ENCODE assay signal across 9 cellular contexts in the genomic region with DNA sequence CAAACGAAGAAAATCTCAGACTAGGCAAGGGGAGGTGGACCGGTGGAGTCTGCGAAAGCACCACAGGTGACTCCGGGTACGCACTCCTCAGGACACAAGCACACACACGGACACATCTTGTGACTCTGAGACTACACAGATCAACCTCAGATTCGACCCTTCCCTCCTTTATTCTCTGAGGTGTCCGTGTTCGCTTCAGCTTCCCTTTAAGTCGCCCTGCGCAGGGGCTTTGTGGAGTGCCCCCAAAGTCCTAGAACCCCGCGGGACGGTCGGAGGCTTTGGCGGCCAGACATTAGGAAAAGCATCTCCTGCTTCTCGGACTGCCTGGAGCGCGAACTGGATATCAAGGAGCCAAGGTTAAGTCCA. TPM values are rescaled to one million over a fixed set of nuclear protein-coding genes. Genes with fewer than 3 reads are reported as not detected.
DNase-seq lines count a peak whose midpoint lies in the region; ATAC-seq, FAIRE-seq and TF ChIP-seq lines count a peak whose summit lies in the region.
"Had no signal": no experiment of that assay in that cellular context is flagged by ENCODE, and none has a peak within 500 bp of the region (broad histone marks: within the 10 kb centered on the region; RNA-seq: fewer than 3 reads in every experiment).

No MANE protein-coding gene starts in this region.

- H3K9me3 ChIP-seq in BE2C (no peaks in the 10 kb centered on the region), endodermal cell (ENCODE audit: control insufficient read depth, low read length) (no peaks in the 10 kb centered on the region), osteoblast (ENCODE audit: low read depth, low read length) (no peaks in the 10 kb centered on the region)
- no peaks in the 10 kb centered on the region for H3K9me3 ChIP-seq in CD8-positive, alpha-beta T cell (ENCODE audit: low read length)

- peaks cover 89% of the 10 kb centered on the region for H3K27me3 Mint-ChIP-seq in endodermal cell (ENCODE audit: insufficient read depth)
- H3K27me3 Mint-ChIP-seq in CD8-positive, alpha-beta T cell (ENCODE audit: low read depth), result peaks cover 55% of the 10 kb centered on the region

- peaks cover 22% of the 10 kb centered on the region for H3K4me1 Mint-ChIP-seq in endodermal cell
- H3K4me1 Mint-ChIP-seq in CD8-positive, alpha-beta T cell (ENCODE audit: low read depth), result peaks cover 5% of the 10 kb centered on the region

- CTCF ChIA-PET in CD8-positive, alpha-beta T cell (lab: Charles Lee), result no interaction called here

- H3K9ac ChIP-seq in KMS-11 (no peak overlapping the region), endodermal cell (ENCODE audit: extremely low read depth, low read length, poor library complexity, severe bottlenecking) (no peak overlapping the region)

- intact Hi-C loops in CD8-positive, alpha-beta T cell (cut with DNase I, micrococcal nuclease), result no loop called here

- no peak for TF ChIP-seq CTCF in BE2C (IDR thresholded peaks at IDR 0.05; ENCODE audit: low read depth, low read length)
- TF ChIP-seq CTCF in KMS-11 (conservative IDR thresholded peaks at IDR 0.05; ENCODE audit: low read depth, low read length), result no peak
- no peak for TF ChIP-seq CTCF in endodermal cell (conservative IDR thresholded peaks at IDR 0.05)
- no peak for TF ChIP-seq CTCF in osteoblast (IDR thresholded peaks at IDR 0.05; ENCODE audit: extremely low read depth, low read depth, low read length)
- no peak for TF ChIP-seq CTCF in CD8-positive, alpha-beta T cell (IDR thresholded peaks at IDR 0.05)

- H3K4me2 ChIP-seq in KMS-11 (peak overlapping the region; percentile 97; the same call in 1 of the 2 replicates), osteoblast (ENCODE audit: insufficient read depth, low read length) (peak overlapping the region; percentile 74)

- peaks cover 21% of the 10 kb centered on the region for H3K27me3 ChIP-seq in BE2C
- no peaks in the 10 kb centered on the region; the same call in 1 of the 2 replicates for H3K27me3 ChIP-seq in KMS-11 (ENCODE audit: insufficient read depth, low read depth)
- H3K27me3 ChIP-seq in endodermal cell (ENCODE audit: control insufficient read depth, insufficient read depth, low read length, poor library complexity, severe bottlenecking), result peaks cover 83% of the 10 kb centered on the region
- H3K27me3 ChIP-seq in osteoblast (ENCODE audit: insufficient read depth, low read length), result peaks cover 43% of the 10 kb centered on the region
- H3K27me3 ChIP-seq in CD8-positive, alpha-beta T cell (ENCODE audit: insufficient read depth, low read length), result peaks cover 11% of the 10 kb centered on the region

- 4 to 6% methylated on average over 16 to 19 of the region's 19 CpGs for WGBS in endodermal cell (ENCODE audit: insufficient coverage in 1 of 2, insufficient read length in 1 of 2), 2 experiments

- H4K20me1 ChIP-seq in KMS-11 (ENCODE audit: insufficient read depth) (no peaks in the 10 kb centered on the region), osteoblast (ENCODE audit: insufficient read depth, low read length) (no peaks in the 10 kb centered on the region)

- H2AFZ ChIP-seq in KMS-11 (ENCODE audit: low read depth), result peak overlapping the region; percentile 100
- H2AFZ ChIP-seq in osteoblast (ENCODE audit: low read length), result no peak overlapping the region

- peak overlapping the region; percentile 44 for H3K4me3 Mint-ChIP-seq in endodermal cell
- no peak overlapping the region for H3K4me3 Mint-ChIP-seq in CD8-positive, alpha-beta T cell

- DNase-seq in BE2C (no peak), endodermal cell (peak; percentile 64), osteoblast (ENCODE audit: insufficient read length, low spot score, missing footprints) (no peak), RCC 7860 (ENCODE audit: low spot score) (no peak), NCI-H2196 treated with DMSO at 0.1 percent for 48 hours (lab: John Stamatoyannopoulos, UW; ENCODE audit: unreplicated experiment) (no peak)
- no peak for DNase-seq in CD8-positive, alpha-beta T cell

- H3K36me3 Mint-ChIP-seq in endodermal cell (ENCODE audit: low read depth), result no peaks in the 10 kb centered on the region
- no peaks in the 10 kb centered on the region for H3K36me3 Mint-ChIP-seq in CD8-positive, alpha-beta T cell

- no peaks in the 10 kb centered on the region for H3K79me2 ChIP-seq in KMS-11 (ENCODE audit: insufficient read depth, low read depth)
- H3K79me2 ChIP-seq in osteoblast (ENCODE audit: insufficient read depth, low read length), result no peaks in the 10 kb centered on the region

- H3K36me3 ChIP-seq in BE2C (no peaks in the 10 kb centered on the region), KMS-11 (ENCODE audit: insufficient read depth) (no peaks in the 10 kb centered on the region), endodermal cell (ENCODE audit: control insufficient read depth, insufficient read depth, low read length) (no peaks in the 10 kb centered on the region), osteoblast (ENCODE audit: insufficient read depth, low read length) (no peaks in the 10 kb centered on the region)
- H3K36me3 ChIP-seq in CD8-positive, alpha-beta T cell (ENCODE audit: insufficient read depth, low read length), result no peaks in the 10 kb centered on the region

- no peak for FAIRE-seq in RCC 7860 (lab: Jason Lieb, UNC)
- FAIRE-seq: islet of Langerhans had no signal

- POLR2A ChIA-PET in CD8-positive, alpha-beta T cell (lab: Charles Lee), result no interaction called here

- H3K4me3 ChIP-seq in BE2C (ENCODE audit: low read depth, low read length) (peak overlapping the region; percentile 61), KMS-11 (IDR thresholded peaks at IDR 0.05; ENCODE audit: insufficient read depth, low read depth, low read length) (no peak overlapping the region), endodermal cell (ENCODE audit: low read length) (peak overlapping the region; percentile 80), osteoblast (ENCODE audit: insufficient read depth, low read length) (no peak overlapping the region)
- no peak overlapping the region for H3K4me3 ChIP-seq in CD8-positive, alpha-beta T cell (ENCODE audit: low read depth, low read length)

- ATAC-seq in CD8-positive, alpha-beta T cell, result no peak
- no peak for ATAC-seq in GM19324 (IDR thresholded peaks at IDR 0.05; ENCODE audit: low FRiP score, unreplicated experiment)

- H3K4me1 ChIP-seq in BE2C (no peaks in the 10 kb centered on the region; the same call in 1 of the 2 replicates), KMS-11 (ENCODE audit: low read depth, poor library complexity, severe bottlenecking) (peaks cover 5% of the 10 kb centered on the region), endodermal cell (ENCODE audit: control insufficient read depth, insufficient read depth, low read length) (peaks cover 5% of the 10 kb centered on the region), osteoblast (ENCODE audit: insufficient read depth, low read length) (peaks cover 16% of the 10 kb centered on the region)
- peaks cover 4% of the 10 kb centered on the region for H3K4me1 ChIP-seq in CD8-positive, alpha-beta T cell (ENCODE audit: insufficient read depth, low read length)

- H3K9me3 Mint-ChIP-seq in endodermal cell, result no peaks in the 10 kb centered on the region
- no peaks in the 10 kb centered on the region for H3K9me3 Mint-ChIP-seq in CD8-positive, alpha-beta T cell

- H3K27ac ChIP-seq in KMS-11 (no peak overlapping the region), endodermal cell (ENCODE audit: low read depth, low read length) (no peak overlapping the region), osteoblast (ENCODE audit: low read depth, low read length) (no peak overlapping the region)
- H3K27ac ChIP-seq in CD8-positive, alpha-beta T cell (ENCODE audit: low read depth, low read length), result no peak overlapping the region

- H3K27ac Mint-ChIP-seq in endodermal cell, result no peak overlapping the region
- H3K27ac Mint-ChIP-seq in CD8-positive, alpha-beta T cell, result no peak overlapping the region

RNA-seq across cellular contexts. Expression of gene DGKG, which starts 0.8 kb away (rescaled TPM):
- polyA plus RNA-seq in BE2C (2012; ENCODE audit: insufficient read depth, insufficient read length, low read depth), result 4.5 TPM
- 1 to 10 TPM in 1 of 2 donors, under 1 TPM in 1; 0.86 to 1.8 TPM for total RNA-seq in endodermal cell
- polyA plus RNA-seq in endodermal cell (2013, experiment 1 of 2), result 0.36 TPM
- 0.37 TPM for polyA plus RNA-seq in endodermal cell (2013, experiment 2 of 2)
- total RNA-seq in osteoblast, result 2.5 and 2.9 TPM in 2 replicates
- not detected for total RNA-seq in CD8-positive, alpha-beta T cell

Comparison
In these comparisons a context has a peak if more than half of its experiments do, and no peak if none do; other contexts are left out.
1. H3K4me3 ChIP-seq: peak in BE2C (single experiment) and endodermal cell (single experiment); none in KMS-11 (single experiment), osteoblast (single experiment) and CD8-positive, alpha-beta T cell (single experiment).